ENCODE assay signal across 8 cellular contexts in the genomic region with DNA sequence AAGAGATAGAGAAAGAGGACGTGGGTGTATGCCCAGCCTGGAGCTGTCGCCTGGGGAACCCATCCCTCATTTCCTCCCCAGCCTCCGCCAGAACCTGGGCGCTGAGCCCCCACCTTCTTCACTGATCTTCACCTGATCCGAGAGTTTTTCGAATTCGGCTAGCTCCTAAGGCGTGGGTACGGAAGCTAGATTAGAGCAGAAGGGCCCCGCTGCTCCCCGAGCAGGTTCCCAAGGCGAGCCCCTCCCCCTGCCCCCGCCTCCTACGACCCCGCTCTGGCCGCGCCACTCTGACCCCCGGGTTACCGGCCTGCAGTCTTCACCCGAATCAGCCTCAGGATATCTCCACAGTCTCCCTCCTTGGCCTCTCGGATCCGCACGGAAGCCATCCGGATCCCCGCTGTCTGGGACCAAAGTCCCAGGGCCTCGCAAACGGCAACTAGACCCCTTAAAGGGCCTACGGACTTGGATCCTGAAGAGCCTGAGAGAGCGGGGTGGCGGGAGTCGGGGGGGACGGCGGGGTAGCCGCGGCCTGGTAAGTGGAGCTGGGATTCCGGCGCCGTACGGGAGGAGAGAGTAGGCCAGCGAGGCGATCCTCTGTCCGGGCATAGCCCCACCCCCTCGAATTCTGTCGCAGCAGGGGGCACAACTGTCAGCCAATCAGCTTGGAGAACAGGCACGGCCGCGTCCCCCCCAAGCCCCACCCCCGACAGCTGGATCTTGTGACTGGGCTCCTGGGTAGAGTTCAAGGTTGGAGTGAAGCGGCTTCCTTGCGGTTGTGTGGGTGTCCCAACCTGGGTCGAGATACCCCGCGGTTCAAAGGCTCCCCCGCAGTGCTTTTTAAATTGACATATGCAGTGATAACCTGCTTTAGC. TPM values are rescaled to one million over a fixed set of nuclear protein-coding genes. Genes with fewer than 3 reads are reported as not detected.
A peak's percentile ranks its signal among the peaks of the same experiment; 100 is the strongest.
DNase-seq lines count a peak whose midpoint lies in the region; ATAC-seq, FAIRE-seq and TF ChIP-seq lines count a peak whose summit lies in the region.

SAT2 (minus strand) TSS at position 572 of the 872 bp plus-strand sequence; CDS start at position 386, 186 bp downstream.

- H3K36me3 ChIP-seq in astrocyte (ENCODE audit: insufficient read depth, low read length) (no peaks in the 10 kb centered on the region), uterus (no peaks in the 10 kb centered on the region)

- H3K36me3 Mint-ChIP-seq in astrocyte (ENCODE audit: low read depth, unreplicated experiment) = peaks cover 4% of the 10 kb centered on the region

- peaks cover 6% of the 10 kb centered on the region for H4K20me1 ChIP-seq in astrocyte (ENCODE audit: insufficient read depth, low read length)

- ATAC-seq in HG02588 (IDR thresholded peaks at IDR 0.05; ENCODE audit: unreplicated experiment) = peak; percentile 89

- no peaks in the 10 kb centered on the region for H3K4me1 Mint-ChIP-seq in astrocyte (ENCODE audit: low read depth, unreplicated experiment)

- no peak for FAIRE-seq in astrocyte (lab: Jason Lieb, UNC)

- peak within 1 kb of the TSS; percentile 87 for H3K27ac Mint-ChIP-seq in astrocyte (ENCODE audit: unreplicated experiment)

- H3K27me3 ChIP-seq in astrocyte (ENCODE audit: insufficient read depth, low read length) (no peaks in the 10 kb centered on the region), uterus (no peaks in the 10 kb centered on the region)

- no peaks in the 10 kb centered on the region for H3K9me3 Mint-ChIP-seq in astrocyte (ENCODE audit: unreplicated experiment)

- H3K9me3 ChIP-seq in astrocyte (ENCODE audit: insufficient read depth, low read depth, low read length) (no peaks in the 10 kb centered on the region), uterus (no peaks in the 10 kb centered on the region)

- peak within 1 kb of the TSS; percentile 89 for H3K4me3 Mint-ChIP-seq in astrocyte (ENCODE audit: unreplicated experiment)

- peaks cover 7% of the 10 kb centered on the region for H3K27me3 Mint-ChIP-seq in astrocyte (ENCODE audit: low read depth, unreplicated experiment)

- H3K9ac ChIP-seq in astrocyte (ENCODE audit: low read length) = peak within 1 kb of the TSS; percentile 92

- peak within 1 kb of the TSS; percentile 82 for H2AFZ ChIP-seq in astrocyte (ENCODE audit: low read depth, low read length)

- H3K79me2 ChIP-seq in astrocyte (ENCODE audit: insufficient read depth, low read length) = peaks cover 10% of the 10 kb centered on the region

- intact Hi-C loops in uterus (cut with DNase I; ENCODE audit: low total_unique reads) = loop anchor here (5.0 kb wide), 1 partner anchor 60 kb away; the partner anchor contains the start of genes TP53 and WRAP53

- peak; percentile 64 to 68 for TF ChIP-seq POLR2A in uterus (IDR thresholded peaks at IDR 0.05)

- H3K4me1 ChIP-seq in astrocyte (ENCODE audit: insufficient read depth, low read length) (peaks cover 6% of the 10 kb centered on the region), uterus (no peaks in the 10 kb centered on the region)

- peak within 1 kb of the TSS; percentile 99 for H3K4me2 ChIP-seq in astrocyte (ENCODE audit: low read length)

- DNase-seq in GM04503 (ENCODE audit: low read depth) = peak; percentile 72
- DNase-seq in NCI-H1436 (lab: John Stamatoyannopoulos, UW) = peak; percentile 84
- DNase-seq in T-helper 9 cell = peak; percentile 75
- peak; percentile 81 for DNase-seq in astrocyte (ENCODE audit: low read depth)
- DNase-seq in hepatic stellate cell (ENCODE audit: low spot score) = peak; percentile 100
- peak; percentile 96 for DNase-seq in putamen (ENCODE audit: low spot score)
- DNase-seq in uterus = peak; percentile 96 to 97

- TF ChIP-seq CTCF in astrocyte (IDR thresholded peaks at IDR 0.05; ENCODE audit: insufficient read depth, low read depth, low read length) = no peak
- TF ChIP-seq CTCF in uterus (IDR thresholded peaks at IDR 0.05) = no peak

- H3K27ac ChIP-seq in astrocyte (ENCODE audit: low read depth, low read length) (peak within 1 kb of the TSS; percentile 70), uterus (peak within 1 kb of the TSS; percentile 88 to 90)

- H3K4me3 ChIP-seq in astrocyte (ENCODE audit: insufficient read depth, low read depth, low read length) (peak within 1 kb of the TSS; percentile 72), uterus (peak within 1 kb of the TSS; percentile 61 to 70)

RNA-seq across cellular contexts. Expression of gene SAT2, which starts in this region (rescaled TPM):
- total RNA-seq in astrocyte (47.2 and 49.8 TPM in 2 replicates), uterus (10 to 100 TPM; 18.5 to 74.8 (median 46.0) TPM)

Comparison
In these comparisons a context has a peak if more than half of its experiments do, and no peak if none do; other contexts are left out.
1. Peak in every context shown above with its lines: DNase-seq, ATAC-seq, H3K4me3 ChIP-seq and H3K27ac ChIP-seq.